25 cellular contexts compared by ENCODE assay signal in genomic region chr9:77843088-77843985, GRCh38.
DNase-seq lines count a peak whose midpoint lies in the region; ATAC-seq and TF ChIP-seq lines count a peak whose summit lies in the region.
"Had no signal": no experiment of that assay in that cellular context is flagged by ENCODE, and none has a peak within 500 bp of the region (broad histone marks: within the 10 kb centered on the region; RNA-seq: fewer than 3 reads in every experiment).

No MANE protein-coding gene starts in this region.

- H3K4ac ChIP-seq in IMR-90 (ENCODE audit: low read depth, low read length): no peak overlapping the region
- H3K4ac ChIP-seq in mesendoderm (ENCODE audit: low read depth, low read length): no peak overlapping the region

- H3K4me3 ChIP-seq in IMR-90 (ENCODE audit: insufficient read depth, low read depth, low read length) (no peak overlapping the region), mesendoderm (ENCODE audit: low read length) (no peak overlapping the region)
- H3K4me3 ChIP-seq: heart left ventricle, lower lobe of right lung, right atrium auricular region, tibial nerve had no signal

- H3K56ac ChIP-seq in IMR-90 (ENCODE audit: extremely low read depth, insufficient read depth, low read length): no peak overlapping the region
- no peak overlapping the region for H3K56ac ChIP-seq in mesendoderm (ENCODE audit: low read length)

- H2BK15ac ChIP-seq in IMR-90 (ENCODE audit: low read depth, low read length): no peak overlapping the region
- no peak overlapping the region for H2BK15ac ChIP-seq in mesendoderm (replicated peaks; ENCODE audit: low read depth)

- H4K91ac ChIP-seq in IMR-90 (ENCODE audit: insufficient read depth, low read depth, low read length): no peak overlapping the region; the same call in 1 of the 2 replicates

- H4K8ac ChIP-seq in IMR-90 (ENCODE audit: low read depth in 2 of 2, low read length in 2 of 2): no peak overlapping the region
- no peak overlapping the region for H4K8ac ChIP-seq in mesendoderm (ENCODE audit: low read depth, low read length)

- H2AFZ ChIP-seq in IMR-90 (replicated peaks; ENCODE audit: low read length, poor library complexity): no peak overlapping the region

- H2AK5ac ChIP-seq in IMR-90 (ENCODE audit: low read depth, low read length) (peak overlapping the region; percentile 30; the same call in 1 of the 2 replicates), mesendoderm (ENCODE audit: low read length) (no peak overlapping the region)

- POLR2A ChIA-PET in IMR-90 (lab: Charles Lee; ENCODE audit: unreplicated experiment) (no interaction called here), WTC11 (lab: Charles Lee) (interaction anchor here (1.6 kb wide), 1 partner anchor 12 kb away, joined by 4 read pairs; no protein-coding TSS in a partner anchor)

- peaks cover 24% of the 10 kb centered on the region for H3K4me1 Mint-ChIP-seq in WTC11

- no peak overlapping the region for H2BK120ac ChIP-seq in IMR-90 (ENCODE audit: low read depth, low read length)
- H2BK120ac ChIP-seq in mesendoderm (ENCODE audit: low read depth, low read length): no peak overlapping the region

- H3K36me3 ChIP-seq in IMR-90 (ENCODE audit: control insufficient read depth, insufficient read depth, low read length) (no peaks in the 10 kb centered on the region), mesendoderm (ENCODE audit: control insufficient read depth, insufficient read depth, low read length) (no peaks in the 10 kb centered on the region)
- H3K36me3 ChIP-seq: heart left ventricle, lower lobe of right lung, right atrium auricular region, tibial nerve had no signal

- no TSS peak for BruUV-seq in IMR-90 (replicated peaks; lab: Mats Ljungman, UMichigan)

- no peaks in the 10 kb centered on the region for H3K9me3 ChIP-seq in IMR-90 (ENCODE audit: control insufficient read depth, insufficient read depth, low read length)
- H3K9me3 ChIP-seq: heart left ventricle, lower lobe of right lung, right atrium auricular region, tibial nerve had no signal

- CTCF ChIA-PET in IMR-90 (lab: Yijun Ruan, JAX): no interaction called here
- CTCF ChIA-PET in WTC11 (lab: Charles Lee): no interaction called here

- H3K27ac Mint-ChIP-seq in WTC11: no peak overlapping the region
- H3K27ac Mint-ChIP-seq: activated B cell treated with CpG ODN at 0.5 μM for 24 hours; activated naive CD4-positive, alpha-beta T cell treated with anti-CD3 and anti-CD28 coated beads for 36 hours; T-helper 2 cell treated with Interferon-gamma antibody and Interleukin-4, amounts not matched to agents 5 μg/mL and 100 μg/mL, for 36 hours had no signal

- no peaks in the 10 kb centered on the region for H3K27me3 ChIP-seq in IMR-90 (ENCODE audit: control insufficient read depth, insufficient read depth, low read length)
- H3K27me3 ChIP-seq in mesendoderm (ENCODE audit: insufficient read depth, low read length, poor library complexity): no peaks in the 10 kb centered on the region
- H3K27me3 ChIP-seq: heart left ventricle, right atrium auricular region, tibial nerve had no signal

- DNase-seq in NCI-H2227 treated with DMSO at 0.1 percent for 48 hours (lab: John Stamatoyannopoulos, UW) (peak; percentile 1), NCI-H2227 (lab: John Stamatoyannopoulos, UW; ENCODE audit: unreplicated experiment) (no peak), IMR-90 (no peak), WTC11 (ENCODE audit: low spot score) (peak; percentile 20), mesendoderm (peak; percentile 72), head of caudate nucleus (no peak), EL (no peak)
- DNase-seq in activated CD8-positive, alpha-beta memory T cell treated with anti-CD3 and anti-CD28 coated beads, Interleukin-2, amount 50 U/mL, for 4 hours: no peak
- DNase-seq: activated B cell treated with CpG ODN at 0.5 μM for 24 hours; activated CD4-positive, alpha-beta T cell treated with anti-CD3 and anti-CD28 coated beads, Interleukin-2, amount 50 U/mL, for 1 hour; activated naive CD4-positive, alpha-beta T cell treated with anti-CD3 and anti-CD28 coated beads for 36 hours; amygdala; CD4-positive, alpha-beta memory T cell; effector CD4-positive, alpha-beta T cell; GDM1; heart left ventricle; Kasumi-1; lower lobe of right lung; MV-4-11; NCI-H187; NCI-H774 had no signal

- dilution Hi-C loops in IMR-90 (cut with HindIII; ENCODE audit: low sequenced_read_pairs, unreplicated experiment): no loop called here

- H3K4me2 ChIP-seq in IMR-90 (ENCODE audit: low read depth, low read length): no peak overlapping the region
- no peak overlapping the region for H3K4me2 ChIP-seq in mesendoderm (ENCODE audit: low read length)

- TF ChIP-seq RAD21 in IMR-90 (IDR thresholded peaks at IDR 0.05; ENCODE audit: low read length): no peak

- in situ Hi-C loops in IMR-90 (cut with MboI; ENCODE audit: low sequenced_read_pairs): no loop called here

- peaks cover 31% of the 10 kb centered on the region for H3K9me1 ChIP-seq in IMR-90 (ENCODE audit: insufficient read depth, low read length)

- TF ChIP-seq CTCF in IMR-90 (conservative IDR thresholded peaks at IDR 0.05; ENCODE audit: low read depth, low read length) (no peak), WTC11 (IDR thresholded peaks at IDR 0.05) (no peak)

- H3K79me1 ChIP-seq in IMR-90 (ENCODE audit: low read depth in 1 of 2, low read length in 2 of 2) (peaks cover 33 to 59% of the 10 kb centered on the region in 2 experiments), mesendoderm (ENCODE audit: low read length) (peaks cover 8% of the 10 kb centered on the region)

- no peaks in the 10 kb centered on the region for H3K36me3 Mint-ChIP-seq in WTC11
- H3K36me3 Mint-ChIP-seq: CD4-positive, alpha-beta memory T cell had no signal

- H3K9ac ChIP-seq in IMR-90 (ENCODE audit: low read depth, low read length) (no peak overlapping the region), mesendoderm (ENCODE audit: low read length) (no peak overlapping the region)

- H3K23ac ChIP-seq in IMR-90 (ENCODE audit: low read depth, low read length) (0 out of 2 replicates have a peak overlapping the region, but pooled peaks have one; percentile 3), mesendoderm (ENCODE audit: low read length) (no peak overlapping the region)

- no peak for TF ChIP-seq POLR2A in IMR-90 (IDR thresholded peaks at IDR 0.05; ENCODE audit: low read depth, low read length)

- H3K4me3 Mint-ChIP-seq in WTC11: no peak overlapping the region
- H3K4me3 Mint-ChIP-seq: activated B cell treated with CpG ODN at 0.5 μM for 24 hours; activated naive CD4-positive, alpha-beta T cell treated with anti-CD3 and anti-CD28 coated beads for 36 hours; CD4-positive, alpha-beta memory T cell; neural crest cell; T-helper 2 cell treated with Interferon-gamma antibody and Interleukin-4, amounts not matched to agents 5 μg/mL and 100 μg/mL, for 36 hours had no signal

- peaks cover 2% of the 10 kb centered on the region for H3K79me2 ChIP-seq in mesendoderm (ENCODE audit: control insufficient read depth, insufficient read depth, low read length)

- no peak overlapping the region for H3K18ac ChIP-seq in IMR-90 (ENCODE audit: low read depth, low read length)
- H3K18ac ChIP-seq in mesendoderm (ENCODE audit: low read length): no peak overlapping the region

- WGBS in IMR-90 (ENCODE audit: extremely low coverage in 2 of 2, insufficient read length in 1 of 2), 2 experiments: no CpG with 5 or more reads among the region's 4 CpGs
- no CpG with 5 or more reads among the region's 4 CpGs for WGBS in mesendoderm (ENCODE audit: extremely low coverage, insufficient coverage, low lambda C conversion rate)

- H4K5ac ChIP-seq in IMR-90 (ENCODE audit: low read depth, low read length): no peak overlapping the region
- no peak overlapping the region for H4K5ac ChIP-seq in mesendoderm (ENCODE audit: low read length)

- no peaks in the 10 kb centered on the region for H3K9me3 Mint-ChIP-seq in WTC11
- H3K9me3 Mint-ChIP-seq: activated B cell treated with CpG ODN at 0.5 μM for 24 hours; activated naive CD4-positive, alpha-beta T cell treated with anti-CD3 and anti-CD28 coated beads for 36 hours; CD4-positive, alpha-beta memory T cell; neural crest cell; T-helper 2 cell treated with Interferon-gamma antibody and Interleukin-4, amounts not matched to agents 5 μg/mL and 100 μg/mL, for 36 hours had no signal

- no peaks in the 10 kb centered on the region for H3K27me3 Mint-ChIP-seq in WTC11 (ENCODE audit: low read depth)
- H3K27me3 Mint-ChIP-seq: CD4-positive, alpha-beta memory T cell had no signal

- no peak overlapping the region for H3K27ac ChIP-seq in IMR-90 (ENCODE audit: insufficient read depth, low read length)
- no peak overlapping the region for H3K27ac ChIP-seq in mesendoderm (ENCODE audit: low read depth, low read length)
- H3K27ac ChIP-seq: heart left ventricle, lower lobe of right lung, right atrium auricular region, tibial nerve had no signal

- no peak overlapping the region for H3K14ac ChIP-seq in IMR-90 (replicated peaks; ENCODE audit: low read depth, low read length)

- H2BK5ac ChIP-seq in IMR-90 (ENCODE audit: low read depth, low read length, poor library complexity, severe bottlenecking): no peak overlapping the region
- H2BK5ac ChIP-seq in mesendoderm (ENCODE audit: low read length): no peak overlapping the region

- ATAC-seq in IMR-90 (ENCODE audit: low read depth): no peak
- peak; percentile 85 for ATAC-seq in WTC11
- ATAC-seq: heart left ventricle, lower lobe of right lung had no signal

- intact Hi-C loops in IMR-90 (cut with micrococcal nuclease) (no loop called here), head of caudate nucleus (cut with DNase I) (loop anchor here (10.0 kb wide), 1 partner anchor 191 kb away; the partner anchor contains the start of gene GNAQ)

- peaks cover 25% of the 10 kb centered on the region for H3K4me1 ChIP-seq in IMR-90 (ENCODE audit: control insufficient read depth, insufficient read depth, low read length)
- no peaks in the 10 kb centered on the region for H3K4me1 ChIP-seq in mesendoderm (ENCODE audit: control insufficient read depth, low read depth, low read length)

- no peak overlapping the region for H2BK20ac ChIP-seq in IMR-90 (ENCODE audit: low read depth, low read length)

- no peak overlapping the region for H2AK9ac ChIP-seq in IMR-90 (replicated peaks; ENCODE audit: low read depth, low read length, poor library complexity)

- peaks cover 25% of the 10 kb centered on the region; the same call in 1 of the 2 replicates for H4K20me1 ChIP-seq in IMR-90 (ENCODE audit: insufficient read depth, low read length)

TF ChIP-seq in WTC11, 78 proteins besides CTCF, POLR2A, EP300 and RAD21 (continues in another document):
- TF ChIP-seq NFYB (CRISPR knock-in tag; conservative IDR thresholded peaks at IDR 0.05; ENCODE audit: low read depth): no peak
- no peak for TF ChIP-seq NR3C1 (CRISPR knock-in tag; conservative IDR thresholded peaks at IDR 0.05; ENCODE audit: low read depth)
- no peak for TF ChIP-seq ZNF232 (CRISPR knock-in tag; IDR thresholded peaks at IDR 0.05)
- no peak for TF ChIP-seq FOXK1 (CRISPR knock-in tag; IDR thresholded peaks at IDR 0.05)

Comparison
In these comparisons a context has a peak if more than half of its experiments do, and no peak if none do; other contexts are left out.
1. DNase-seq: peak in NCI-H2227 treated with DMSO at 0.1 percent for 48 hours (single experiment), WTC11 (single experiment) and mesendoderm (single experiment); none in NCI-H2227 (single experiment), IMR-90 (single experiment), activated CD8-positive, alpha-beta memory T cell treated with anti-CD3 and anti-CD28 coated beads, Interleukin-2, amount 50 U/mL, for 4 hours (single experiment), head of caudate nucleus (0 of 42) and EL (single experiment).